Comparison of ENCODE assay signal across 15 cellular contexts in the genomic region with DNA sequence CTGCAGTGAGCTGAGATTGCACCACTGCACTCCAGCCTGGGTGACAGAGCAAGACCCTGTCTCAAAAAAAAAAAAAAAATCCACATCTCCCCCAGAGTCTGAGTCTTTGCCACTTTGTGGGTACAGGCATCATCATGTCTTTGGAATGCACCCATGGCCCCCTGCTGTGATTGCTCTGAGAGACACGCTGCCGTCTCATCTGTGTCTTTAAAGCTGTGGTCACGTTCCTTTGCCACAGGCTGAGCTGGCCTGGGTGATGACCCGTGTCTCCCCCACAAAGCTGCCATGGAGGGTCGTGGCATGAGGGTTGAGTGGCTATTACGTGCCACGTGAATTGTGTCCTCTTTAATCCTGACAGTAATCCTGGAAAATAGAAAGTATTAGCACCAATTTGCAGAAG. TPM values are rescaled to one million over a fixed set of nuclear protein-coding genes. Genes with fewer than 3 reads are reported as not detected.
DNase-seq lines count a peak whose midpoint lies in the region; ATAC-seq, FAIRE-seq and TF ChIP-seq lines count a peak whose summit lies in the region.
"Had no signal": no experiment of that assay in that cellular context is flagged by ENCODE, and none has a peak within 500 bp of the region (broad histone marks: within the 10 kb centered on the region; RNA-seq: fewer than 3 reads in every experiment).

No MANE protein-coding gene starts in this region.

- CTCF ChIA-PET in SK-N-SH (lab: Yijun Ruan, JAX): no interaction called here

- no peak overlapping the region; the same call in 1 of the 2 replicates for H3K9ac ChIP-seq in SK-N-SH

- H3K79me2 ChIP-seq in SK-N-SH (ENCODE audit: insufficient read depth): no peaks in the 10 kb centered on the region

- H3K27me3 ChIP-seq in H7 (ENCODE audit: control insufficient read depth, insufficient read depth, low read length): peaks cover 3% of the 10 kb centered on the region
- no peaks in the 10 kb centered on the region for H3K27me3 ChIP-seq in SK-N-SH (ENCODE audit: insufficient read depth)

- POLR2A ChIA-PET in SK-N-SH (lab: Yijun Ruan, JAX): no interaction called here

- no peak for TF ChIP-seq RAD21 in SK-N-SH (IDR thresholded peaks at IDR 0.05; ENCODE audit: low read length)

- no peak overlapping the region for H3K4me3 ChIP-seq in H7 (ENCODE audit: insufficient read depth, low read depth, low read length)
- H3K4me3 ChIP-seq in SK-N-SH (ENCODE audit: low read depth in 2 of 2, low read length in 1 of 2): no peak overlapping the region
- H3K4me3 ChIP-seq in fibroblast of mammary gland (ENCODE audit: control insufficient read depth, low read depth, low read length): no peak overlapping the region
- H3K4me3 ChIP-seq: heart left ventricle, left ventricle myocardium inferior had no signal

- WGBS in SK-N-SH (ENCODE audit: low lambda C conversion rate): 14% methylated on average over 5 of the region's 7 CpGs

- no peak; a peak in 1 of 4 replicates for TF ChIP-seq EP300 in SK-N-SH (IDR thresholded peaks at IDR 0.05; ENCODE audit: borderline replicate concordance in 1 of 2, low read depth in 1 of 2, low read length in 1 of 2)

- no peaks in the 10 kb centered on the region for H3K36me3 ChIP-seq in H7 (replicated peaks; ENCODE audit: control insufficient read depth, insufficient read depth, low read length)
- H3K36me3 ChIP-seq in SK-N-SH (replicated peaks in 1 of 2; ENCODE audit: control insufficient read depth in 1 of 2, insufficient read depth in 2 of 2, low read length in 1 of 2): no peaks in the 10 kb centered on the region

- no peaks in the 10 kb centered on the region for H3K9me2 ChIP-seq in SK-N-SH

- H3K4me2 ChIP-seq in SK-N-SH: no peak overlapping the region

- in situ Hi-C loops in GM13977 (cut with MboI; ENCODE audit: low pct_unique_long_range_greater_than_20kb, low sequenced_read_pairs, unreplicated experiment): no loop called here

- H2AFZ ChIP-seq in SK-N-SH (ENCODE audit: low read depth): no peak overlapping the region

- peak; percentile 9 for FAIRE-seq in urothelium cell line (lab: Jason Lieb, UNC)

- TF ChIP-seq CTCF in SK-N-SH (IDR thresholded peaks at IDR 0.05) (no peak), fibroblast of mammary gland (conservative IDR thresholded peaks at IDR 0.05; ENCODE audit: control insufficient read depth, insufficient read depth, low read depth, low read length) (no peak), GM13977 (IDR thresholded peaks at IDR 0.05; ENCODE audit: extremely low read depth, insufficient read depth, missing control alignments) (no peak)

- DNase-seq in H7: peak; percentile 56
- DNase-seq in SK-N-SH: peak; percentile 21
- DNase-seq in fibroblast of mammary gland (ENCODE audit: low read depth): peak; percentile 84
- DNase-seq in urothelium cell line (ENCODE audit: low spot score): peak; percentile 60
- no peak for DNase-seq in AML-193 (lab: John Stamatoyannopoulos, UW)
- DNase-seq in GM13977 (ENCODE audit: low spot score): no peak
- DNase-seq: activated naive CD8-positive, alpha-beta T cell treated with anti-CD3 and anti-CD28 coated beads, Interleukin-2, amount 50 U/mL, for 24 hours; Calu3; heart left ventricle; left ventricle myocardium inferior; NCI-H1105; SHP77 treated with DMSO at 0.1 percent for 48 hours had no signal

- peaks cover 8 to 25% of the 10 kb centered on the region in 2 experiments; a peak in 2 of 4 replicates for H3K4me1 ChIP-seq in SK-N-SH (ENCODE audit: control insufficient read depth in 1 of 2, insufficient read depth in 2 of 2, low read depth in 1 of 2, low read length in 1 of 2)

- ATAC-seq in GM18873 (IDR thresholded peaks at IDR 0.05; ENCODE audit: low FRiP score, unreplicated experiment): no peak
- ATAC-seq in GM21529 (IDR thresholded peaks at IDR 0.05; ENCODE audit: unreplicated experiment): no peak
- ATAC-seq: activated naive CD8-positive, alpha-beta T cell treated with anti-CD3 and anti-CD28 coated beads, Interleukin-2, amount 50 U/mL, for 24 hours; heart left ventricle had no signal

- no peaks in the 10 kb centered on the region for H4K20me1 ChIP-seq in SK-N-SH (ENCODE audit: insufficient read depth)

- peaks cover 13% of the 10 kb centered on the region for H3F3A ChIP-seq in SK-N-SH (replicated peaks; ENCODE audit: insufficient read depth)

- no peaks in the 10 kb centered on the region for H3K9me3 ChIP-seq in SK-N-SH
- H3K9me3 ChIP-seq: heart left ventricle, left ventricle myocardium inferior had no signal

- peak overlapping the region in 1 of 2 experiments; percentile 50; a peak in 2 of 4 replicates for H3K27ac ChIP-seq in SK-N-SH (ENCODE audit: low read depth in 2 of 2, low read length in 1 of 2)
- H3K27ac ChIP-seq: VCaP had no signal

TF ChIP-seq in SK-N-SH, 30 proteins besides CTCF, POLR2A, EP300 and RAD21:
- TF ChIP-seq TEAD4 (IDR thresholded peaks at IDR 0.05; ENCODE audit: borderline replicate concordance, insufficient read depth): 0 out of 2 replicates have a peak, but pooled peaks have one; percentile 19
- TF ChIP-seq JUND (IDR thresholded peaks at IDR 0.05): peak; percentile 38; the same call in 1 of the 2 replicates
- TF ChIP-seq, protein P1, sequence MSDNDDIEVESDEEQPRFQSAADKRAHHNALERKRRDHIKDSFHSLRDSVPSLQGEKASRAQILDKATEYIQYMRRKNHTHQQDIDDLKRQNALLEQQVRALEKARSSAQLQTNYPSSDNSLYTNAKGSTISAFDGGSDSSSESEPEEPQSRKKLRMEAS (IDR thresholded peaks at IDR 0.05; ENCODE audit: low read depth): peak; percentile 44; the same call in 1 of the 2 replicates
- no peak for TF ChIP-seq FOXJ3 (CRISPR knock-in tag; IDR thresholded peaks at IDR 0.05)
- no peak for TF ChIP-seq MEF2A (IDR thresholded peaks at IDR 0.05; ENCODE audit: borderline replicate concordance, low read depth)
- TF ChIP-seq NFIC (IDR thresholded peaks at IDR 0.05; ENCODE audit: borderline replicate concordance): 0 out of 2 replicates have a peak, but pooled peaks have one; percentile 30
- peak; percentile 52; the same call in 1 of the 2 replicates for TF ChIP-seq RXRA (IDR thresholded peaks at IDR 0.05; ENCODE audit: borderline replicate concordance, low read depth)
- TF ChIP-seq FOSL2 (IDR thresholded peaks at IDR 0.05; ENCODE audit: borderline replicate concordance, low read depth): peak; percentile 33; the same call in 1 of the 2 replicates
- peak; percentile 57 for TF ChIP-seq TCF12 (IDR thresholded peaks at IDR 0.05)

RNA-seq across cellular contexts. Expression of gene CRISPLD2, which starts 20.2 kb away (rescaled TPM):
- 2.0 and 4.2 TPM in 2 replicates for total RNA-seq in H7 (2014; rRNA removed; shearing (Covaris generic))
- 5.3 and 6.3 TPM in 2 replicates for polyA plus RNA-seq in SK-N-SH (2012; rRNA removed)
- polyA plus RNA-seq in SK-N-SH (2012; cell fraction: cytosol; rRNA removed): 3.3 and 3.8 TPM in 2 replicates
- 4.4 and 4.5 TPM in 2 replicates for polyA plus RNA-seq in SK-N-SH (2012; cell fraction: nucleus; rRNA removed)

Comparison
In these comparisons a context has a peak if more than half of its experiments do, and no peak if none do; other contexts are left out.
1. DNase-seq: peak in H7 (single experiment), SK-N-SH (single experiment), fibroblast of mammary gland (single experiment) and urothelium cell line (single experiment); none in AML-193 (0 of 2) and GM13977 (single experiment).